1 cellular context compared by ENCODE assay signal in the genomic region with DNA sequence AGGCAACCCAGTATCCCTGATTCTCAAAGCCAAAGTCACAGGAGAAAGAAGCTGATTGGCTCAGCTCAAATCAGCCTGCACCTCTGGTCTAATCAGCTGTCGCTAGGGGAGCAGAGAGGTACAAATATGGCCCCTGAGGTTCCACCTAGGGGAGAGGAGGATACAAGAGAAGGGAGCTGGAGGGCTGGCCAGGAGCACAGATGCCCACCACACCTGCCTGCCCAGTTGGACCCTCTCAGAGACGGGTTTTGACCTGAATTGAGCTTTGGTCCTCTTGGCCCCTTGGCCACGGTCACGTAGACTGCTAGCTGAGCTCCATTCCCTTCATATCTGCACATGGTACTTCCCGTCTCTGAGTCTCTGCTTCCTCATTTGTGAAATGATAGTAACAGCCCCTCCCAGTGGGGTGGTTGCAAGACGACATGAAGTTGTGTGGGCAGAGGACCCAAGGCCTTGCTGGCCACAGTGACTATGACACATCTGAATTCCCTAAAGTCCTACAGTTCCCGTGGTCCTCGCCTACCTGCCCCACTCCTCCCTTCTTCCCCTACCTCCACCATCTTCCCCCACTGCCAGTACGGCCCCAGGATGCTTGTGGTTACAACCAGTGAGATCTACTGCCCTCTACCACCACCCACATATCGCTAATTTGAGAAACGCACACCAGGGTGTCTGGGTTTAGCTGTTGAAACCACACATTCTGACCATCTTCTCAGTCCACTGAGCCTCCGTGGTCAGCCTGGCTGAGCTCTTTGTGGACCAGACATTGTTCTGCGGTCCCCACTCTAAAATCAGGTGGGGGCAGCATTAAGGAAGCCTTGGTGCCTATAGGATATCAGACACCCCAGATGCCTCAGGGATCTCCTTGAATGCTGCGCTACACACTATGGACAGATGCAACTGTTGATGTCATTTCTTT.
TF ChIP-seq lines count a peak whose summit lies in the region.

No MANE protein-coding gene starts in this region.

TF ChIP-seq in HepG2, 621 proteins besides CTCF, POLR2A, EP300 and RAD21 (continued from another document):
- TF ChIP-seq, protein P1, sequence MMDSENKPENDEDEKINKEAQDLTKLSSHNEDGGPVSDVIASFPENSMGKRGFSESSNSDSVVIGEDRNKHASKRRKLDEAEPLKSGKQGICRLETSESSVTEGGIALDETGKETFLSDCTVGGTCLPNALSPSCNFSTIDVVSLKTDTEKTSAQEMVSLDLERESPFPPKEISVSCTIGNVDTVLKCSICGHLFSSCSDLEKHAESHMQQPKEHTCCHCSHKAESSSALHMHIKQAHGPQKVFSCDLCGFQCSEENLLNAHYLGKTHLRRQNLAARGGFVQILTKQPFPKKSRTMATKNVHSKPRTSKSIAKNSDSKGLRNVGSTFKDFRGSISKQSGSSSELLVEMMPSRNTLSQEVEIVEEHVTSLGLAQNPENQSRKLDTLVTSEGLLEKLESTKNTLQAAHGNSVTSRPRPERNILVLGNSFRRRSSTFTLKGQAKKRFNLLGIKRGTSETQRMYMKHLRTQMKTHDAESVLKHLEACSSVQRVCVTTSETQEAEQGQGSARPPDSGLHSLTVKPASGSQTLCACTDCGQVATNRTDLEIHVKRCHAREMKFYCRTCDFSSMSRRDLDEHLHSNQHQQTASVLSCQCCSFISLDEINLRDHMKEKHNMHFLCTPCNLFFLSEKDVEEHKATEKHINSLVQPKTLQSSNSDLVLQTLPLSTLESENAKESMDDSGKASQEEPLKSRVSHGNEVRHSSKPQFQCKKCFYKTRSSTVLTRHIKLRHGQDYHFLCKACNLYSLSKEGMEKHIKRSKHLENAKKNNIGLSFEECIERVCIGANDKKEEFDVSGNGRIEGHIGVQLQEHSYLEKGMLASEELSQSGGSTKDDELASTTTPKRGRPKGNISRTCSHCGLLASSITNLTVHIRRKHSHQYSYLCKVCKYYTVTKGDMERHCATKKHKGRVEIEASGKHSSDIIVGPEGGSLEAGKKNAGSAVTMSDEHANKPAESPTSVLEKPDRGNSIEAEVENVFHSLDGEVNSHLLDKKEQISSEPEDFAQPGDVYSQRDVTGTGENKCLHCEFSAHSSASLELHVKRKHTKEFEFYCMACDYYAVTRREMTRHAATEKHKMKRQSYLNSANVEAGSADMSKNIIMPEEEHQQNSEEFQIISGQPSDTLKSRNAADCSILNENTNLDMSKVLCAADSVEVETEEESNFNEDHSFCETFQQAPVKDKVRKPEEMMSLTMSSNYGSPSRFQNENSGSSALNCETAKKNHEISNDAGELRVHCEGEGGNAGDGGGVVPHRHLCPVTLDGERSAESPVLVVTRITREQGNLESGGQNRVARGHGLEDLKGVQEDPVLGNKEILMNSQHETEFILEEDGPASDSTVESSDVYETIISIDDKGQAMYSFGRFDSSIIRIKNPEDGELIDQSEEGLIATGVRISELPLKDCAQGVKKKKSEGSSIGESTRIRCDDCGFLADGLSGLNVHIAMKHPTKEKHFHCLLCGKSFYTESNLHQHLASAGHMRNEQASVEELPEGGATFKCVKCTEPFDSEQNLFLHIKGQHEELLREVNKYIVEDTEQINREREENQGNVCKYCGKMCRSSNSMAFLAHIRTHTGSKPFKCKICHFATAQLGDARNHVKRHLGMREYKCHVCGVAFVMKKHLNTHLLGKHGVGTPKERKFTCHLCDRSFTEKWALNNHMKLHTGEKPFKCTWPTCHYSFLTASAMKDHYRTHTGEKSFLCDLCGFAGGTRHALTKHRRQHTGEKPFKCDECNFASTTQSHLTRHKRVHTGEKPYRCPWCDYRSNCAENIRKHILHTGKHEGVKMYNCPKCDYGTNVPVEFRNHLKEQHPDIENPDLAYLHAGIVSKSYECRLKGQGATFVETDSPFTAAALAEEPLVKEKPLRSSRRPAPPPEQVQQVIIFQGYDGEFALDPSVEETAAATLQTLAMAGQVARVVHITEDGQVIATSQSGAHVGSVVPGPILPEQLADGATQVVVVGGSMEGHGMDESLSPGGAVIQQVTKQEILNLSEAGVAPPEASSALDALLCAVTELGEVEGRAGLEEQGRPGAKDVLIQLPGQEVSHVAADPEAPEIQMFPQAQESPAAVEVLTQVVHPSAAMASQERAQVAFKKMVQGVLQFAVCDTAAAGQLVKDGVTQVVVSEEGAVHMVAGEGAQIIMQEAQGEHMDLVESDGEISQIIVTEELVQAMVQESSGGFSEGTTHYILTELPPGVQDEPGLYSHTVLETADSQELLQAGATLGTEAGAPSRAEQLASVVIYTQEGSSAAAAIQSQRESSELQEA (CRISPR knock-in tag; IDR thresholded peaks at IDR 0.05; ENCODE audit: not compliant biosample characterization): no peak
- no peak for TF ChIP-seq ZNF776 (CRISPR knock-in tag; IDR thresholded peaks at IDR 0.05)
- no peak for TF ChIP-seq CREM (IDR thresholded peaks at IDR 0.05)
- no peak for TF ChIP-seq CREM (CRISPR knock-in tag; IDR thresholded peaks at IDR 0.05)
- TF ChIP-seq ZNF101 (CRISPR knock-in tag; IDR thresholded peaks at IDR 0.05; ENCODE audit: borderline replicate concordance, low read depth): no peak
- TF ChIP-seq KDM4B (CRISPR knock-in tag; IDR thresholded peaks at IDR 0.05): no peak
- TF ChIP-seq ZNF251 (CRISPR knock-in tag; IDR thresholded peaks at IDR 0.05): no peak
- TF ChIP-seq TGIF2 (CRISPR knock-in tag; IDR thresholded peaks at IDR 0.05): no peak
- no peak for TF ChIP-seq ZKSCAN8 (CRISPR knock-in tag; IDR thresholded peaks at IDR 0.05; ENCODE audit: borderline replicate concordance)
- TF ChIP-seq, protein P2, sequence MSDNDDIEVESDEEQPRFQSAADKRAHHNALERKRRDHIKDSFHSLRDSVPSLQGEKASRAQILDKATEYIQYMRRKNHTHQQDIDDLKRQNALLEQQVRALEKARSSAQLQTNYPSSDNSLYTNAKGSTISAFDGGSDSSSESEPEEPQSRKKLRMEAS (IDR thresholded peaks at IDR 0.05): no peak
- TF ChIP-seq ATF4 (CRISPR knock-in tag; IDR thresholded peaks at IDR 0.05): no peak
- TF ChIP-seq ZNF547 (CRISPR knock-in tag; IDR thresholded peaks at IDR 0.05): no peak
- TF ChIP-seq, protein P3, sequence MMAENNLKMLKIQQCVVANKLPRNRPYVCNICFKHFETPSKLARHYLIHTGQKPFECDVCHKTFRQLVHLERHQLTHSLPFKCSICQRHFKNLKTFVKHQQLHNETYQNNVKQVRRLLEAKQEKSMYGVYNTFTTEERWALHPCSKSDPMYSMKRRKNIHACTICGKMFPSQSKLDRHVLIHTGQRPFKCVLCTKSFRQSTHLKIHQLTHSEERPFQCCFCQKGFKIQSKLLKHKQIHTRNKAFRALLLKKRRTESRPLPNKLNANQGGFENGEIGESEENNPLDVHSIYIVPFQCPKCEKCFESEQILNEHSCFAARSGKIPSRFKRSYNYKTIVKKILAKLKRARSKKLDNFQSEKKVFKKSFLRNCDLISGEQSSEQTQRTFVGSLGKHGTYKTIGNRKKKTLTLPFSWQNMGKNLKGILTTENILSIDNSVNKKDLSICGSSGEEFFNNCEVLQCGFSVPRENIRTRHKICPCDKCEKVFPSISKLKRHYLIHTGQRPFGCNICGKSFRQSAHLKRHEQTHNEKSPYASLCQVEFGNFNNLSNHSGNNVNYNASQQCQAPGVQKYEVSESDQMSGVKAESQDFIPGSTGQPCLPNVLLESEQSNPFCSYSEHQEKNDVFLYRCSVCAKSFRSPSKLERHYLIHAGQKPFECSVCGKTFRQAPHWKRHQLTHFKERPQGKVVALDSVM (CRISPR knock-in tag; IDR thresholded peaks at IDR 0.05): no peak
- TF ChIP-seq CHD4 (IDR thresholded peaks at IDR 0.05; ENCODE audit: borderline replicate concordance, low read length): no peak
TF ChIP-seq in HepG2: peak in this region for 0.
